In the genomic region with DNA sequence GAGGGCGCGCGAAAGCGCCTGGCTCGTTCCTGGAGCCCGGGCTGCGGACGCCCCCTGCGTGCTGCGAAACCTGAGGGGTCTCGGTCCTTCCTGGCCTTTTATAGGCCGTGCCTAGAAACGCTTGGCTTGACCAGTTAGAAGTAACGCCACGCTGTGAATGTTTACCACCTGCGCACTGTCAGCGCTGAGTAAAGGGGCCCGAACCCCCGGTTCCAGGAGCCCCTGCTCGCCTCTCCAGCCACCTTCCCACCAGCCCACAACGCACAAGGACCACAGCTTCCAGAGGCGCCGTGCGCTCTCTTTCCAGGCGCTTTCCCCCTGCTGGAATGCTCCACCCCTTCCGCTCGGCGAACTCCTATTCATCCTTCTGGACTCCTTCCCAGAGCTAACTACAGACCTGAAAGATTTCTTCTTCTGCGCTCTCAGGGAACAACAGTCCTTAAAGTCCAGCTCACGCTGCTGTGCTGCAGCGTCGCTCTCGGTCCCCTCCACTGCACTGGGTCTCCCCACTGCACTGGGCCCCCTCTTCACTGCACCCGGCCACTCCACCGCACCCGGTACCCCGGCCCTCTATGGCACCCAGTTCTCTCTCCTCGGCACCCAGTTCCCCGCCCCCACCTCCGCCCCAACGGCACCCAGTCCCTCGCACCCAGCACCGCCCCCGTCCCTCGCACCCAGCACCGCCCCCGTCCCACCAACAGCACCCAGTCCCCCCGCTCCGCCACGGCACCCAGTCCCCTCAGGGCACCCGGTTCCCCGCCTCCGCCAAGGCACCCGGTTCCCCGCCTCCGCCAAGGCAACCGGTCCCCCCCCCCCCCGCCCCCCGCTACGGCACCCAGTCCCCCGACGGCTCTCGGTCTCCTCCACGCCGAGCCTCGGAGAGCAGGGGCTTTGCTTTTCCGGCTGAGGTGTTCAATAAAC, we compare ENCODE assay signal across 8 cellular contexts.
DNase-seq lines count a peak whose midpoint lies in the region; ATAC-seq lines count a peak whose summit lies in the region.

No MANE protein-coding gene starts in this region.

- H3K4me1 ChIP-seq in muscle layer of colon (ENCODE audit: insufficient read depth, low read length): peaks cover 7% of the 10 kb centered on the region
- H3K4me1 ChIP-seq in aorta (ENCODE audit: control insufficient read depth in 1 of 2, insufficient read depth in 2 of 2, low read length in 2 of 2): no peaks in the 10 kb centered on the region

- H3K4me3 Mint-ChIP-seq in effector memory CD8-positive, alpha-beta T cell: peak overlapping the region; percentile 86 to 87

- H3K36me3 ChIP-seq in muscle layer of colon (ENCODE audit: insufficient read depth, low read length) (no peaks in the 10 kb centered on the region), aorta (ENCODE audit: control insufficient read depth in 1 of 2, insufficient read depth in 2 of 2, low read length in 1 of 2) (no peaks in the 10 kb centered on the region)

- H3K9me3 Mint-ChIP-seq in effector memory CD8-positive, alpha-beta T cell: no peaks in the 10 kb centered on the region

- peak overlapping the region; percentile 87 for H3K9ac ChIP-seq in muscle layer of colon (ENCODE audit: low read length)

- peaks cover 4 to 17% of the 10 kb centered on the region in 2 donors for H3K27me3 Mint-ChIP-seq in effector memory CD8-positive, alpha-beta T cell

- H3K9me3 ChIP-seq in muscle layer of colon (ENCODE audit: low read length): no peaks in the 10 kb centered on the region
- no peaks in the 10 kb centered on the region for H3K9me3 ChIP-seq in aorta (ENCODE audit: control insufficient read depth, low read length)

- H3K27ac ChIP-seq in muscle layer of colon (ENCODE audit: low read depth, low read length) (no peak overlapping the region), aorta (ENCODE audit: low read depth in 1 of 2, low read length in 2 of 2) (no peak overlapping the region)

- peak overlapping the region; percentile 65 to 71 for H3K27ac Mint-ChIP-seq in effector memory CD8-positive, alpha-beta T cell

- no peaks in the 10 kb centered on the region for H3K27me3 ChIP-seq in muscle layer of colon (ENCODE audit: control insufficient read depth in 1 of 2, insufficient read depth in 2 of 2, low read length in 2 of 2)
- H3K27me3 ChIP-seq in aorta (ENCODE audit: control insufficient read depth in 1 of 2, insufficient read depth in 2 of 2, low read length in 1 of 2): no peaks in the 10 kb centered on the region

- peak; percentile 2 for DNase-seq in T-helper 9 cell
- DNase-seq in effector memory CD8-positive, alpha-beta T cell: peak in 1 of 3 experiments; percentile 14
- DNase-seq in aorta: peak; percentile 58 to 82
- no peak for DNase-seq in NOMO-1 treated with DMSO at 0.1 percent for 48 hours (lab: John Stamatoyannopoulos, UW; ENCODE audit: unreplicated experiment)
- DNase-seq in germinal center (ENCODE audit: low spot score): no peak

- ATAC-seq in GM19397 (IDR thresholded peaks at IDR 0.05; ENCODE audit: unreplicated experiment) (peak; percentile 5), aorta (ENCODE audit: low FRiP score) (peak; percentile 52), HG03521 (IDR thresholded peaks at IDR 0.05; ENCODE audit: unreplicated experiment) (no peak)
- ATAC-seq in effector memory CD8-positive, alpha-beta T cell (replicated peaks): peak; percentile 46

- H3K4me3 ChIP-seq in muscle layer of colon (ENCODE audit: low read depth in 1 of 2, low read length in 2 of 2) (peak overlapping the region; percentile 21 to 67), aorta (ENCODE audit: low read length in 2 of 2) (peak overlapping the region; percentile 74 to 89)

- WGBS in aorta, 2 donors: 5 to 6% methylated on average over 55 to 67 of the region's 67 CpGs

- no peaks in the 10 kb centered on the region for H3K36me3 Mint-ChIP-seq in effector memory CD8-positive, alpha-beta T cell (ENCODE audit: insufficient read depth)

- intact Hi-C loops in aorta (cut with DNase I): loop anchor here in 1 of 2 donors (2.0 kb wide), 1 partner anchor 70 kb away; a partner anchor contains a TSS

- peaks cover 11 to 14% of the 10 kb centered on the region in 2 donors for H3K4me1 Mint-ChIP-seq in effector memory CD8-positive, alpha-beta T cell (ENCODE audit: low read depth in 2 of 2)

Comparison
In these comparisons a context has a peak if more than half of its experiments do, and no peak if none do; other contexts are left out.
1. DNase-seq: peak in T-helper 9 cell (single experiment) and aorta (2 of 2); none in NOMO-1 treated with DMSO at 0.1 percent for 48 hours (single experiment) and germinal center (single experiment).